Comparison of ENCODE assay signal across 16 cellular contexts in genomic region chr17:6626616-6627015, GRCh38. TPM values are rescaled to one million over a fixed set of nuclear protein-coding genes. Genes with fewer than 3 reads are reported as not detected.
DNase-seq lines count a peak whose midpoint lies in the region; ATAC-seq, FAIRE-seq and TF ChIP-seq lines count a peak whose summit lies in the region.
"Had no signal": no experiment of that assay in that cellular context is flagged by ENCODE, and none has a peak within 500 bp of the region (broad histone marks: within the 10 kb centered on the region; RNA-seq: fewer than 3 reads in every experiment).

No MANE protein-coding gene starts in this region.

- ATAC-seq in PC-3 (peak; percentile 83), HG02623 (IDR thresholded peaks at IDR 0.05; ENCODE audit: unreplicated experiment) (no peak), HG03378 (IDR thresholded peaks at IDR 0.05; ENCODE audit: unreplicated experiment) (no peak)
- ATAC-seq in stimulated activated naive CD8-positive, alpha-beta T cell treated with anti-CD3 and anti-CD28 coated beads, Interleukin-15, Interleukin-2, amounts not matched to agents 100 U/mL and 50 U/mL, for 24 hours, result no peak
- ATAC-seq: A549 had no signal

- TF ChIP-seq CTCF in PC-3 (conservative IDR thresholded peaks at IDR 0.05; ENCODE audit: low read depth, low read length) (no peak), endothelial cell of umbilical vein (IDR thresholded peaks at IDR 0.05; ENCODE audit: extremely low read depth in 1 of 2, insufficient read depth in 1 of 2, low read depth in 1 of 2, low read length in 2 of 2) (no peak)

- intact Hi-C loops in PC-3 (cut with micrococcal nuclease) (loop anchor here (2.0 kb wide), 1 partner anchor 16 kb away; no protein-coding TSS in a partner anchor), endothelial cell of umbilical vein (cut with micrococcal nuclease) (no loop called here)

- no peaks in the 10 kb centered on the region for H3F3A ChIP-seq in PC-3 (ENCODE audit: low read length, unreplicated experiment)

- peak; percentile 9 for DNase-seq in EL
- peak; percentile 10 for DNase-seq in PC-3
- no peak for DNase-seq in endothelial cell of umbilical vein (ENCODE audit: low read depth, low spot score)
- DNase-seq in stimulated activated naive CD8-positive, alpha-beta T cell treated with anti-CD3 and anti-CD28 coated beads, Interleukin-15, Interleukin-2, amounts not matched to agents 100 U/mL and 50 U/mL, for 24 hours, result no peak
- no peak for DNase-seq in NCI-H2081 treated with DMSO at 0.1 percent for 48 hours (lab: John Stamatoyannopoulos, UW)
- DNase-seq: CD4-positive, CD25-positive, alpha-beta regulatory T cell; DMS 273 treated with DMSO at 0.1 percent for 48 hours; GDM1; GOT3; H9; KG1 had no signal

- H3K9ac ChIP-seq in PC-3 (ENCODE audit: low read length) (peak overlapping the region; percentile 48), endothelial cell of umbilical vein (replicated peaks; ENCODE audit: extremely low read depth, insufficient read depth, low read length) (no peak overlapping the region)
- H3K9ac ChIP-seq: BLaER1 treated with 17β-estradiol and CSF1 and Interleukin-3, amounts not matched to agents 10 nM and 100 nM had no signal

- BruUV-seq in PC-3 (replicated peaks; lab: Mats Ljungman, UMichigan), result no TSS peak
- BruUV-seq in endothelial cell of umbilical vein (replicated peaks; lab: Mats Ljungman, UMichigan), result no TSS peak

- H3K4me2 ChIP-seq in PC-3 (ENCODE audit: low read length) (peak overlapping the region; percentile 72), endothelial cell of umbilical vein (ENCODE audit: insufficient read depth, low read length) (peak overlapping the region; percentile 44)
- H3K4me2 ChIP-seq: A549; BLaER1 treated with 17β-estradiol and CSF1 and Interleukin-3, amounts not matched to agents 10 nM and 100 nM had no signal

- H3K4me1 ChIP-seq in PC-3 (ENCODE audit: insufficient read depth, low read length) (peaks cover 22% of the 10 kb centered on the region), endothelial cell of umbilical vein (ENCODE audit: control insufficient read depth, extremely low read depth, insufficient read depth, low read length) (peaks cover 12% of the 10 kb centered on the region)

- H3K27me3 ChIP-seq in PC-3 (ENCODE audit: low read length) (no peaks in the 10 kb centered on the region), endothelial cell of umbilical vein (ENCODE audit: control insufficient read depth in 2 of 2, insufficient read depth in 2 of 2, low read length in 2 of 2) (no peaks in the 10 kb centered on the region)
- H3K27me3 ChIP-seq: BLaER1 treated with 17β-estradiol and CSF1 and Interleukin-3, amounts not matched to agents 10 nM and 100 nM had no signal

- no peaks in the 10 kb centered on the region for H3K9me2 ChIP-seq in PC-3 (replicated peaks; ENCODE audit: low read length)

- no peak overlapping the region for H2AFZ ChIP-seq in PC-3 (ENCODE audit: low read length)
- H2AFZ ChIP-seq in endothelial cell of umbilical vein (ENCODE audit: low read depth, low read length), result no peak overlapping the region

- no peak for TF ChIP-seq POLR2A in endothelial cell of umbilical vein (IDR thresholded peaks at IDR 0.05; ENCODE audit: low read depth, low read length)

- no peaks in the 10 kb centered on the region; the same call in 1 of the 2 replicates for H3K36me3 ChIP-seq in PC-3 (ENCODE audit: low read depth, low read length)
- H3K36me3 ChIP-seq in endothelial cell of umbilical vein (ENCODE audit: control insufficient read depth in 2 of 2, extremely low read depth in 1 of 2, insufficient read depth in 2 of 2, low read length in 2 of 2), result peaks cover 8 to 10% of the 10 kb centered on the region in 2 experiments

- CTCF ChIA-PET in PC-3 (lab: Charles Lee), result interaction anchor here (0.5 to 0.7 kb wide), 2 partner anchors 25 to 154 kb away, joined by 3 to 5 read pairs; partner anchors contain the start of gene MED31
- CTCF ChIA-PET in endothelial cell of umbilical vein (lab: Charles Lee), result interaction anchor here (0.7 to 1.3 kb wide), 5 partner anchors 10 to 1188 kb away, joined by 3 to 4 read pairs (median 3); partner anchors contain the start of genes C1QBP and KIAA0753

- no peak for FAIRE-seq in endothelial cell of umbilical vein (lab: Jason Lieb, UNC)
- FAIRE-seq: GM12892 had no signal

- H3K9me3 ChIP-seq in PC-3 (ENCODE audit: low read length) (no peaks in the 10 kb centered on the region), endothelial cell of umbilical vein (replicated peaks; ENCODE audit: control insufficient read depth, insufficient read depth, low read length) (no peaks in the 10 kb centered on the region)
- H3K9me3 ChIP-seq: A549; BLaER1 treated with 17β-estradiol and CSF1 and Interleukin-3, amounts not matched to agents 10 nM and 100 nM had no signal

- no peaks in the 10 kb centered on the region for H3K9me1 ChIP-seq in endothelial cell of umbilical vein (replicated peaks; ENCODE audit: control insufficient read depth, extremely low read depth, insufficient read depth, low read length)

- H3K79me2 ChIP-seq in PC-3 (ENCODE audit: low read length), result peaks cover 16% of the 10 kb centered on the region
- H3K79me2 ChIP-seq in endothelial cell of umbilical vein (ENCODE audit: control insufficient read depth, insufficient read depth, low read length), result peaks cover 6% of the 10 kb centered on the region

- H3K27ac ChIP-seq in PC-3 (ENCODE audit: low read length) (peak overlapping the region; percentile 66), endothelial cell of umbilical vein (ENCODE audit: insufficient read depth, low read depth, low read length) (no peak overlapping the region)
- H3K27ac ChIP-seq: A549; BLaER1 treated with 17β-estradiol and CSF1 and Interleukin-3, amounts not matched to agents 10 nM and 100 nM had no signal

- 0 out of 2 replicates have a peak, but pooled peaks cover 4% of the 10 kb centered on the region for H4K20me1 ChIP-seq in PC-3 (ENCODE audit: low read length)
- H4K20me1 ChIP-seq in endothelial cell of umbilical vein (replicated peaks; ENCODE audit: control insufficient read depth, extremely low read depth, insufficient read depth, low read length), result peaks cover 5% of the 10 kb centered on the region

- dilution Hi-C loops in endothelial cell of umbilical vein (cut with MboI; ENCODE audit: extremely low pct_ligation_motif_present, low sequenced_read_pairs), result no loop called here

- POLR2A ChIA-PET in PC-3 (lab: Charles Lee; ENCODE audit: unreplicated experiment) (no interaction called here), endothelial cell of umbilical vein (lab: Charles Lee) (no interaction called here)

- peak overlapping the region; percentile 43 for H3K4me3 ChIP-seq in PC-3 (ENCODE audit: low read length)
- no peak overlapping the region for H3K4me3 ChIP-seq in endothelial cell of umbilical vein (replicated peaks in 1 of 3; ENCODE audit: insufficient read depth in 1 of 3, low read depth in 1 of 3, low read length in 3 of 3)
- H3K4me3 ChIP-seq: A549; BLaER1 treated with 17β-estradiol and CSF1 and Interleukin-3, amounts not matched to agents 10 nM and 100 nM had no signal

TF ChIP-seq in endothelial cell of umbilical vein, 7 proteins besides CTCF, POLR2A, EP300 and RAD21 (continues in another document):
- TF ChIP-seq EZH2 (IDR thresholded peaks at IDR 0.05; ENCODE audit: borderline replicate concordance, low read depth, low read length, severe bottlenecking) (no peak), JUN (IDR thresholded peaks at IDR 0.05; ENCODE audit: borderline replicate concordance, insufficient read depth, insufficient read length, low read depth) (no peak), GATA2 (IDR thresholded peaks at IDR 0.05; ENCODE audit: insufficient read depth, insufficient read length, low read depth, low read length) (no peak)

RNA-seq across cellular contexts. Expression of gene KIAA0753, which starts 13.9 kb away (rescaled TPM):
- total RNA-seq in PC-3 (2014; rRNA removed), result 6.9 and 7.3 TPM in 2 replicates
- total RNA-seq in endothelial cell of umbilical vein, result 20.1 and 23.9 TPM in 2 replicates
- 3.7 and 5.3 TPM in 2 replicates for polyA plus RNA-seq in endothelial cell of umbilical vein
- 5.6 and 6.3 TPM in 2 replicates for polyA plus RNA-seq in endothelial cell of umbilical vein (2011; cell fraction: cytosol; rRNA removed)
- 36.4 and 36.7 TPM in 2 replicates for polyA plus RNA-seq in endothelial cell of umbilical vein (2011; cell fraction: nucleus; rRNA removed)
- polyA plus RNA-seq in endothelial cell of umbilical vein (2012), result 15.5 and 16.5 TPM in 2 replicates
- polyA minus RNA-seq in endothelial cell of umbilical vein, result 8.6 and 14.6 TPM in 2 replicates
- polyA minus RNA-seq in endothelial cell of umbilical vein (2011; cell fraction: cytosol; rRNA and poly(A)+ RNA removed), result 6.1 TPM
- 16.4 and 31.4 TPM in 2 replicates for polyA minus RNA-seq in endothelial cell of umbilical vein (2011; cell fraction: nucleus; rRNA and poly(A)+ RNA removed)

RNA-seq across cellular contexts. Expression of gene TXNDC17, which starts 14.2 kb away (rescaled TPM):
- total RNA-seq in PC-3 (2014; rRNA removed) (154 and 248 TPM in 2 replicates), endothelial cell of umbilical vein (101 and 103 TPM in 2 replicates)
- 220 and 297 TPM in 2 replicates for polyA plus RNA-seq in endothelial cell of umbilical vein
- polyA plus RNA-seq in endothelial cell of umbilical vein (2011; cell fraction: cytosol; rRNA removed), result 376 and 452 TPM in 2 replicates
- polyA plus RNA-seq in endothelial cell of umbilical vein (2011; cell fraction: nucleus; rRNA removed), result 95.2 and 117 TPM in 2 replicates
- 251 and 331 TPM in 2 replicates for polyA plus RNA-seq in endothelial cell of umbilical vein (2012)
- 27.2 and 46.9 TPM in 2 replicates for polyA minus RNA-seq in endothelial cell of umbilical vein
- 57.1 TPM for polyA minus RNA-seq in endothelial cell of umbilical vein (2011; cell fraction: cytosol; rRNA and poly(A)+ RNA removed)
- polyA minus RNA-seq in endothelial cell of umbilical vein (2011; cell fraction: nucleus; rRNA and poly(A)+ RNA removed), result 7.5 and 13.0 TPM in 2 replicates

RNA-seq across cellular contexts. Expression of gene MED31, which starts 24.8 kb away (rescaled TPM):
- total RNA-seq in PC-3 (2014; rRNA removed) (18.8 and 19.1 TPM in 2 replicates), endothelial cell of umbilical vein (28.0 and 29.4 TPM in 2 replicates)
- polyA plus RNA-seq in endothelial cell of umbilical vein, result 13.7 and 15.5 TPM in 2 replicates
- polyA plus RNA-seq in endothelial cell of umbilical vein (2011; cell fraction: cytosol; rRNA removed), result 20.9 and 22.3 TPM in 2 replicates
- polyA plus RNA-seq in endothelial cell of umbilical vein (2011; cell fraction: nucleus; rRNA removed), result 11.6 and 12.5 TPM in 2 replicates
- polyA plus RNA-seq in endothelial cell of umbilical vein (2012), result 19.4 and 26.0 TPM in 2 replicates
- polyA minus RNA-seq in endothelial cell of umbilical vein, result 6.0 and 9.9 TPM in 2 replicates
- polyA minus RNA-seq in endothelial cell of umbilical vein (2011; cell fraction: cytosol; rRNA and poly(A)+ RNA removed), result 5.8 TPM
- polyA minus RNA-seq in endothelial cell of umbilical vein (2011; cell fraction: nucleus; rRNA and poly(A)+ RNA removed), result 16.3 and 24.4 TPM in 2 replicates

RNA-seq across cellular contexts. Expression of gene C17orf100, which starts 24.9 kb away (rescaled TPM):
- 0.15 TPM in 1 of 2 replicates, not detected in the other for total RNA-seq in PC-3 (2014; rRNA removed)
- 1.4 and 1.6 TPM in 2 replicates for total RNA-seq in endothelial cell of umbilical vein
- polyA plus RNA-seq in endothelial cell of umbilical vein, result 0.99 and 1.6 TPM in 2 replicates
- 0.68 and 1.3 TPM in 2 replicates for polyA plus RNA-seq in endothelial cell of umbilical vein (2011; cell fraction: cytosol; rRNA removed)
- 0.74 and 0.88 TPM in 2 replicates for polyA plus RNA-seq in endothelial cell of umbilical vein (2011; cell fraction: nucleus; rRNA removed)
- 0.98 and 1.8 TPM in 2 replicates for polyA plus RNA-seq in endothelial cell of umbilical vein (2012)
- 0.49 and 0.80 TPM in 2 replicates for polyA minus RNA-seq in endothelial cell of umbilical vein
- not detected for polyA minus RNA-seq in endothelial cell of umbilical vein (2011; cell fraction: cytosol; rRNA and poly(A)+ RNA removed)
- polyA minus RNA-seq in endothelial cell of umbilical vein (2011; cell fraction: nucleus; rRNA and poly(A)+ RNA removed), result 0.58 and 1.0 TPM in 2 replicates

Comparison
In these comparisons a context has a peak if more than half of its experiments do, and no peak if none do; other contexts are left out.
1. DNase-seq: peak in EL (single experiment) and PC-3 (single experiment); none in endothelial cell of umbilical vein (single experiment), stimulated activated naive CD8-positive, alpha-beta T cell treated with anti-CD3 and anti-CD28 coated beads, Interleukin-15, Interleukin-2, amounts not matched to agents 100 U/mL and 50 U/mL, for 24 hours (single experiment) and NCI-H2081 treated with DMSO at 0.1 percent for 48 hours (single experiment).